In the genomic region with DNA sequence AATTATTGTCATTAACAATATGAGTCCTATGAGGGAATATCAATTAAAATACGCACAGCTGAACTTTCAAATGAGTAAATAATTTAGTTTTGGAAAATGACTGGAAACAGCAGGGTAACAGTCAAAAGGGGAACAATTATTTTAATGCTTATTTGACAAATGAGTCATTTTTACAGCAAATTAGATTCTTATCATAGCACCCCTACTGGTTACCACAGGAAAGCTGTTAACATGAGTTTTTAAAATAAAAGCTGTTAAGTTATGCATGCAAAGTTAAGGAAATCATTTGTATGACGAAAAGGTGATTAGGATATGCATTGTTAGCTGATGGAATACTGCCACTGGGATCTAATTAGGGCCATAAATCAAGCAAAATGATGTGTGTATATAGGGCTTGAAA, we compare ENCODE assay signal across 1 cellular context.
TF ChIP-seq lines count a peak whose summit lies in the region.

No MANE protein-coding gene starts in this region.

TF ChIP-seq in HepG2, 621 proteins besides CTCF, POLR2A, EP300 and RAD21 (continued from another document):
- TF ChIP-seq, protein P1, sequence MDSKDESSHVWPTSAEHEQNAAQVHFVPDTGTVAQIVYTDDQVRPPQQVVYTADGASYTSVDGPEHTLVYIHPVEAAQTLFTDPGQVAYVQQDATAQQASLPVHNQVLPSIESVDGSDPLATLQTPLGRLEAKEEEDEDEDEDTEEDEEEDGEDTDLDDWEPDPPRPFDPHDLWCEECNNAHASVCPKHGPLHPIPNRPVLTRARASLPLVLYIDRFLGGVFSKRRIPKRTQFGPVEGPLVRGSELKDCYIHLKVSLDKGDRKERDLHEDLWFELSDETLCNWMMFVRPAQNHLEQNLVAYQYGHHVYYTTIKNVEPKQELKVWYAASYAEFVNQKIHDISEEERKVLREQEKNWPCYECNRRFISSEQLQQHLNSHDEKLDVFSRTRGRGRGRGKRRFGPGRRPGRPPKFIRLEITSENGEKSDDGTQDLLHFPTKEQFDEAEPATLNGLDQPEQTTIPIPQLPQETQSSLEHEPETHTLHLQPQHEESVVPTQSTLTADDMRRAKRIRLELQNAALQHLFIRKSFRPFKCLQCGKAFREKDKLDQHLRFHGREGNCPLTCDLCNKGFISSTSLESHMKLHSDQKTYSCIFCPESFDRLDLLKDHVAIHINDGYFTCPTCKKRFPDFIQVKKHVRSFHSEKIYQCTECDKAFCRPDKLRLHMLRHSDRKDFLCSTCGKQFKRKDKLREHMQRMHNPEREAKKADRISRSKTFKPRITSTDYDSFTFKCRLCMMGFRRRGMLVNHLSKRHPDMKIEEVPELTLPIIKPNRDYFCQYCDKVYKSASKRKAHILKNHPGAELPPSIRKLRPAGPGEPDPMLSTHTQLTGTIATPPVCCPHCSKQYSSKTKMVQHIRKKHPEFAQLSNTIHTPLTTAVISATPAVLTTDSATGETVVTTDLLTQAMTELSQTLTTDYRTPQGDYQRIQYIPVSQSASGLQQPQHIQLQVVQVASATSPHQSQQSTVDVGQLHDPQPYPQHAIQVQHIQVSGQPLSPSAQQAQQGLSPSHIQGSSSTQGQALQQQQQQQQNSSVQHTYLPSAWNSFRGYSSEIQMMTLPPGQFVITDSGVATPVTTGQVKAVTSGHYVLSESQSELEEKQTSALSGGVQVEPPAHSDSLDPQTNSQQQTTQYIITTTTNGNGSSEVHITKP (CRISPR knock-in tag; IDR thresholded peaks at IDR 0.05; ENCODE audit: low read depth) = no peak
- TF ChIP-seq ZNF773 (CRISPR knock-in tag; IDR thresholded peaks at IDR 0.05; ENCODE audit: borderline replicate concordance) (no peak), MXD3 (CRISPR knock-in tag; IDR thresholded peaks at IDR 0.05) (no peak), GTF3A (CRISPR knock-in tag; conservative IDR thresholded peaks at IDR 0.05) (no peak), TEAD2 (CRISPR knock-in tag; IDR thresholded peaks at IDR 0.05) (no peak), SKI (IDR thresholded peaks at IDR 0.05; ENCODE audit: partially characterized antibody) (no peak), ZNF816 (CRISPR knock-in tag; IDR thresholded peaks at IDR 0.05; ENCODE audit: borderline replicate concordance) (no peak), LCORL (IDR thresholded peaks at IDR 0.05) (no peak), LCORL (CRISPR knock-in tag; IDR thresholded peaks at IDR 0.05) (no peak), FOSL1 (CRISPR knock-in tag; IDR thresholded peaks at IDR 0.05; ENCODE audit: borderline replicate concordance) (no peak), ZNF543 (CRISPR knock-in tag; IDR thresholded peaks at IDR 0.05) (no peak)
- TF ChIP-seq, protein P2, sequence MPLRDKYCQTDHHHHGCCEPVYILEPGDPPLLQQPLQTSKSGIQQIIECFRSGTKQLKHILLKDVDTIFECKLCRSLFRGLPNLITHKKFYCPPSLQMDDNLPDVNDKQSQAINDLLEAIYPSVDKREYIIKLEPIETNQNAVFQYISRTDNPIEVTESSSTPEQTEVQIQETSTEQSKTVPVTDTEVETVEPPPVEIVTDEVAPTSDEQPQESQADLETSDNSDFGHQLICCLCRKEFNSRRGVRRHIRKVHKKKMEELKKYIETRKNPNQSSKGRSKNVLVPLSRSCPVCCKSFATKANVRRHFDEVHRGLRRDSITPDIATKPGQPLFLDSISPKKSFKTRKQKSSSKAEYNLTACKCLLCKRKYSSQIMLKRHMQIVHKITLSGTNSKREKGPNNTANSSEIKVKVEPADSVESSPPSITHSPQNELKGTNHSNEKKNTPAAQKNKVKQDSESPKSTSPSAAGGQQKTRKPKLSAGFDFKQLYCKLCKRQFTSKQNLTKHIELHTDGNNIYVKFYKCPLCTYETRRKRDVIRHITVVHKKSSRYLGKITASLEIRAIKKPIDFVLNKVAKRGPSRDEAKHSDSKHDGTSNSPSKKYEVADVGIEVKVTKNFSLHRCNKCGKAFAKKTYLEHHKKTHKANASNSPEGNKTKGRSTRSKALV (CRISPR knock-in tag; IDR thresholded peaks at IDR 0.05) = no peak
- TF ChIP-seq, protein P3, sequence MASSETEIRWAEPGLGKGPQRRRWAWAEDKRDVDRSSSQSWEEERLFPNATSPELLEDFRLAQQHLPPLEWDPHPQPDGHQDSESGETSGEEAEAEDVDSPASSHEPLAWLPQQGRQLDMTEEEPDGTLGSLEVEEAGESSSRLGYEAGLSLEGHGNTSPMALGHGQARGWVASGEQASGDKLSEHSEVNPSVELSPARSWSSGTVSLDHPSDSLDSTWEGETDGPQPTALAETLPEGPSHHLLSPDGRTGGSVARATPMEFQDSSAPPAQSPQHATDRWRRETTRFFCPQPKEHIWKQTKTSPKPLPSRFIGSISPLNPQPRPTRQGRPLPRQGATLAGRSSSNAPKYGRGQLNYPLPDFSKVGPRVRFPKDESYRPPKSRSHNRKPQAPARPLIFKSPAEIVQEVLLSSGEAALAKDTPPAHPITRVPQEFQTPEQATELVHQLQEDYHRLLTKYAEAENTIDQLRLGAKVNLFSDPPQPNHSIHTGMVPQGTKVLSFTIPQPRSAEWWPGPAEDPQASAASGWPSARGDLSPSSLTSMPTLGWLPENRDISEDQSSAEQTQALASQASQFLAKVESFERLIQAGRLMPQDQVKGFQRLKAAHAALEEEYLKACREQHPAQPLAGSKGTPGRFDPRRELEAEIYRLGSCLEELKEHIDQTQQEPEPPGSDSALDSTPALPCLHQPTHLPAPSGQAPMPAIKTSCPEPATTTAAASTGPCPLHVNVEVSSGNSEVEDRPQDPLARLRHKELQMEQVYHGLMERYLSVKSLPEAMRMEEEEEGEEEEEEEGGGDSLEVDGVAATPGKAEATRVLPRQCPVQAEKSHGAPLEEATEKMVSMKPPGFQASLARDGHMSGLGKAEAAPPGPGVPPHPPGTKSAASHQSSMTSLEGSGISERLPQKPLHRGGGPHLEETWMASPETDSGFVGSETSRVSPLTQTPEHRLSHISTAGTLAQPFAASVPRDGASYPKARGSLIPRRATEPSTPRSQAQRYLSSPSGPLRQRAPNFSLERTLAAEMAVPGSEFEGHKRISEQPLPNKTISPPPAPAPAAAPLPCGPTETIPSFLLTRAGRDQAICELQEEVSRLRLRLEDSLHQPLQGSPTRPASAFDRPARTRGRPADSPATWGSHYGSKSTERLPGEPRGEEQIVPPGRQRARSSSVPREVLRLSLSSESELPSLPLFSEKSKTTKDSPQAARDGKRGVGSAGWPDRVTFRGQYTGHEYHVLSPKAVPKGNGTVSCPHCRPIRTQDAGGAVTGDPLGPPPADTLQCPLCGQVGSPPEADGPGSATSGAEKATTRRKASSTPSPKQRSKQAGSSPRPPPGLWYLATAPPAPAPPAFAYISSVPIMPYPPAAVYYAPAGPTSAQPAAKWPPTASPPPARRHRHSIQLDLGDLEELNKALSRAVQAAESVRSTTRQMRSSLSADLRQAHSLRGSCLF (CRISPR knock-in tag; IDR thresholded peaks at IDR 0.05; ENCODE audit: borderline replicate concordance) = no peak
TF ChIP-seq in HepG2: peak in this region for 0.
